ENCODE assay signal across 24 cellular contexts in genomic region chr15:48683991-48684765, GRCh38.
"Had no signal": no experiment of that assay in that cellular context is flagged by ENCODE, and none has a peak within 500 bp of the region (broad histone marks: within the 10 kb centered on the region; RNA-seq: fewer than 3 reads in every experiment).

No MANE protein-coding gene starts in this region.

- H2AFZ ChIP-seq: hepatocyte had no signal

- ATAC-seq: activated CD8-positive, alpha-beta T cell treated with anti-CD3 and anti-CD28 coated beads for 36 hours; activated T-cell treated with anti-CD3 and anti-CD28 coated beads, Interleukin-2, amount 50 U/mL, for 4 hours; activated T-helper 17 cell treated with anti-CD3 and anti-CD28 coated beads, Interleukin-2, amount 50 U/mL, for 72 hours; gastrocnemius medialis; lower lobe of right lung; mucosa of descending colon; natural killer cell treated with Interleukin-12 subunit alpha and Interleukin-12 subunit beta and Interleukin-15 and Interleukin-18, amount 100 ng/mL, for 72 hours; right cardiac atrium; T-helper 17 cell; WTC11 had no signal

- H3K27me3 ChIP-seq: brain microvascular endothelial cell, gastrocnemius medialis, hepatocyte, uterus had no signal

- H3K79me2 ChIP-seq: hepatocyte had no signal

- DNase-seq: activated CD4-positive, alpha-beta T cell treated with anti-CD3 and anti-CD28 coated beads, Interleukin-2, amount 50 U/mL, for 1 hour; activated CD8-positive, alpha-beta T cell treated with anti-CD3 and anti-CD28 coated beads for 36 hours; activated gamma-delta T cell treated with Interleukin-2 at 50 U/mL for 16 hours; activated naive CD4-positive, alpha-beta T cell treated with anti-CD3 and anti-CD28 coated beads, Interleukin-2, amount 50 U/mL, for 16 hours; activated T-cell treated with anti-CD3 and anti-CD28 coated beads, Interleukin-2, amount 50 U/mL, for 4 hours; amniotic stem cell; brain microvascular endothelial cell; central memory CD4-positive, alpha-beta T cell; endodermal cell; gastrocnemius medialis; kidney; lower lobe of right lung; mucosa of descending colon; stimulated activated CD4-positive, alpha-beta T cell treated with anti-CD3 and anti-CD28 coated beads, Interleukin-12 subunit alpha, Interleukin-12 subunit beta, amount 100 ng/mL, for 4 hours; stimulated activated CD4-positive, alpha-beta T cell treated with anti-CD3 and anti-CD28 coated beads, Interleukin-4, amount 100 ng/mL, for 1 hour; T-helper 17 cell; T1000; uterus had no signal

- H3K4me2 ChIP-seq: hepatocyte had no signal

- H3K4me3 ChIP-seq: gastrocnemius medialis, hepatocyte, lower lobe of right lung, mucosa of descending colon, thoracic aorta, uterus had no signal

- H3K9me3 ChIP-seq: gastrocnemius medialis, lower lobe of right lung, mucosa of descending colon, thoracic aorta had no signal

- H3K4me1 ChIP-seq: gastrocnemius medialis, lower lobe of right lung, uterus had no signal

- H3K36me3 ChIP-seq: brain microvascular endothelial cell, gastrocnemius medialis, lower lobe of right lung, thoracic aorta, uterus had no signal

- H3K27ac ChIP-seq: brain microvascular endothelial cell, gastrocnemius medialis, hepatocyte, lower lobe of right lung, thoracic aorta, uterus had no signal
